8 cellular contexts compared by ENCODE assay signal in genomic region chr3:136752327-136753111, GRCh38. TPM values are rescaled to one million over a fixed set of nuclear protein-coding genes. Genes with fewer than 3 reads are reported as not detected.
DNase-seq lines count a peak whose midpoint lies in the region; ATAC-seq and TF ChIP-seq lines count a peak whose summit lies in the region.

Gene STAG1, minus strand, starts transcription at chr3:136752378. Its CDS starts 121,480 bp downstream, at chr3:136630898.

- peaks cover 41% of the 10 kb centered on the region for H3K4me1 Mint-ChIP-seq in activated naive CD8-positive, alpha-beta T cell (ENCODE audit: low read depth)
- H3K4me1 Mint-ChIP-seq in glutamatergic neuron (ENCODE audit: low read depth, unreplicated experiment): peaks cover 20% of the 10 kb centered on the region
- H3K4me1 Mint-ChIP-seq in osteocyte (ENCODE audit: unreplicated experiment): peaks cover 43% of the 10 kb centered on the region

- peaks cover 8% of the 10 kb centered on the region for H3K4me1 ChIP-seq in thymus (ENCODE audit: control insufficient read depth, insufficient read depth, low read length)

- no peaks in the 10 kb centered on the region for H3K9me3 Mint-ChIP-seq in activated naive CD8-positive, alpha-beta T cell (ENCODE audit: low read depth)
- H3K9me3 Mint-ChIP-seq in glutamatergic neuron (ENCODE audit: unreplicated experiment) (peaks cover 16% of the 10 kb centered on the region), osteocyte (ENCODE audit: unreplicated experiment) (no peaks in the 10 kb centered on the region)

- no peaks in the 10 kb centered on the region for H3K36me3 ChIP-seq in thymus (ENCODE audit: control insufficient read depth, insufficient read depth)

- peak within 1 kb of the TSS; percentile 99 for H3K27ac Mint-ChIP-seq in activated naive CD8-positive, alpha-beta T cell
- H3K27ac Mint-ChIP-seq in glutamatergic neuron (ENCODE audit: unreplicated experiment) (peak within 1 kb of the TSS; percentile 95), osteocyte (ENCODE audit: unreplicated experiment) (peak within 1 kb of the TSS; percentile 99)

- peak; percentile 88 for DNase-seq in GM12864 (ENCODE audit: low read depth)
- peak; percentile 98 for DNase-seq in NCI-H1092 treated with DMSO at 0.1 percent for 48 hours (lab: John Stamatoyannopoulos, UW)
- peak; percentile 100 for DNase-seq in SKM-1 (lab: John Stamatoyannopoulos, UW; ENCODE audit: unreplicated experiment)
- peak; percentile 100 for DNase-seq in glutamatergic neuron
- peak; percentile 100 for DNase-seq in osteocyte (ENCODE audit: extremely low spot score, unreplicated experiment)

- under 1% methylated on average over 78 of the region's 78 CpGs for WGBS in thymus

- H3K9me3 ChIP-seq in thymus (ENCODE audit: control insufficient read depth): no peaks in the 10 kb centered on the region

- peak within 1 kb of the TSS; percentile 89 for H3K4me3 ChIP-seq in GM12864 (ENCODE audit: low read depth, low read length)
- H3K4me3 ChIP-seq in thymus (ENCODE audit: low read length): peak within 1 kb of the TSS; percentile 65

- H3K4me3 Mint-ChIP-seq in activated naive CD8-positive, alpha-beta T cell: peak within 1 kb of the TSS; percentile 95
- H3K4me3 Mint-ChIP-seq in glutamatergic neuron (ENCODE audit: unreplicated experiment) (peak within 1 kb of the TSS; percentile 95), osteocyte (ENCODE audit: unreplicated experiment) (peak within 1 kb of the TSS; percentile 88)

- ATAC-seq in HG02623 (IDR thresholded peaks at IDR 0.05; ENCODE audit: unreplicated experiment): peak; percentile 79

- peak within 1 kb of the TSS; percentile 98 for H3K27ac ChIP-seq in thymus (ENCODE audit: low read depth)

- H3K27me3 Mint-ChIP-seq in activated naive CD8-positive, alpha-beta T cell: no peaks in the 10 kb centered on the region
- H3K27me3 Mint-ChIP-seq in glutamatergic neuron (ENCODE audit: unreplicated experiment): peaks cover 5% of the 10 kb centered on the region
- H3K27me3 Mint-ChIP-seq in osteocyte (ENCODE audit: unreplicated experiment): no peaks in the 10 kb centered on the region

- TF ChIP-seq CTCF in GM12864 (IDR thresholded peaks at IDR 0.05; ENCODE audit: low read depth, low read length, missing control alignments): peak; percentile 87
- TF ChIP-seq CTCF in glutamatergic neuron (IDR thresholded peaks at IDR 0.05; ENCODE audit: partially characterized antibody, unreplicated experiment): peak; percentile 94
- peak; percentile 99 for TF ChIP-seq CTCF in osteocyte (IDR thresholded peaks at IDR 0.05)

- H3K27me3 ChIP-seq in thymus (ENCODE audit: control insufficient read depth, insufficient read depth): no peaks in the 10 kb centered on the region

- H3K36me3 Mint-ChIP-seq in activated naive CD8-positive, alpha-beta T cell: no peaks in the 10 kb centered on the region
- H3K36me3 Mint-ChIP-seq in glutamatergic neuron (ENCODE audit: unreplicated experiment): no peaks in the 10 kb centered on the region
- H3K36me3 Mint-ChIP-seq in osteocyte (ENCODE audit: unreplicated experiment): no peaks in the 10 kb centered on the region

RNA-seq across cellular contexts. Expression of gene STAG1, which starts in this region (rescaled TPM):
- total RNA-seq in glutamatergic neuron (ENCODE audit: unreplicated experiment): 22.8 TPM
- 50.2 and 53.9 TPM in 2 replicates for total RNA-seq in osteocyte
- 15.9 TPM for polyA plus RNA-seq in thymus

Comparison
In these comparisons a context has a peak if more than half of its experiments do, and no peak if none do; other contexts are left out.
1. Peak in every context shown above with its lines: DNase-seq, ATAC-seq, H3K4me3 ChIP-seq and H3K27ac ChIP-seq.